Comparison of ENCODE assay signal across 15 cellular contexts in the genomic region with DNA sequence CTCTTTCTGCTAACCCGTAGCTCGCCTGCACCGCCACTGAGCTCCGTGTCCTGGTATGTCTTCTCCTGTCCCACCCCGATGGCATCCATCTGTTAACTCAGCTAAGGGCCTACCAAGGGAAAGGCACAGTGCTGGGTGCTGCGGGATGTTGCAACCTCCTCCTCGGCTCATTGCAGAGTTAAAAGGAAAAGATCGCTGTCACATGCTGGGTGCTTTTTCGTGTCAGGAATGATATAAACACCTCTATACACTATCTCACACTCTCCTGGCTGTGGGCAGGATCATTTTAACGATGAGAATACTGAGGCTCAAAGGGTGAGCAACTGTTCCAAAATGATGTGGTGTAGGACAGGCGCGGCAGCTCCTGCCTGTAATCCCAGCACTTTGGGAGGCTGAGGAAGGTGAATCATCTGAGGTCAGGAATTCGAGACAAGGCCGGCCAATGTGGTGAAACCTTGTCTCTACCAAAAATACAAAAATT. TPM values are rescaled to one million over a fixed set of nuclear protein-coding genes. Genes with fewer than 3 reads are reported as not detected.
DNase-seq lines count a peak whose midpoint lies in the region; ATAC-seq and TF ChIP-seq lines count a peak whose summit lies in the region.
"Had no signal": no experiment of that assay in that cellular context is flagged by ENCODE, and none has a peak within 500 bp of the region (broad histone marks: within the 10 kb centered on the region; RNA-seq: fewer than 3 reads in every experiment).

No MANE protein-coding gene starts in this region.

- H3K9me3 ChIP-seq in ascending aorta, result no peaks in the 10 kb centered on the region
- no peaks in the 10 kb centered on the region for H3K9me3 ChIP-seq in spleen
- H3K9me3 ChIP-seq: neutrophil, SK-N-SH had no signal

- H3K4me1 ChIP-seq in ascending aorta (peaks cover 23 to 42% of the 10 kb centered on the region in 2 donors), spleen (peaks cover 8 to 89% (median 47%) of the 10 kb centered on the region in 6 donors)

- peak overlapping the region; percentile 86 for H3K27ac Mint-ChIP-seq in HFFc6
- H3K27ac Mint-ChIP-seq: activated B cell treated with CpG ODN at 0.5 μM for 24 hours had no signal

- H3K27me3 Mint-ChIP-seq in HFFc6 (ENCODE audit: insufficient read depth), result no peaks in the 10 kb centered on the region; the same call in 1 of the 2 replicates
- H3K27me3 Mint-ChIP-seq: activated B cell treated with CpG ODN at 0.5 μM for 24 hours; CD4-positive, alpha-beta T cell had no signal

- 73 to 90% (median 81%) methylated on average over 14 of the region's 14 CpGs for WGBS in spleen, 5 donors

- H3K4me3 ChIP-seq in ascending aorta (peak overlapping the region in 1 of 2 donors; percentile 26), fibroblast of villous mesenchyme (ENCODE audit: low read depth, low read length) (no peak overlapping the region), spleen (peak overlapping the region in 1 of 8 donors; percentile 13)

- no peak for ATAC-seq in HG02763 (IDR thresholded peaks at IDR 0.05; ENCODE audit: unreplicated experiment)

- H3K27me3 ChIP-seq in ascending aorta (no peaks in the 10 kb centered on the region), spleen (replicated peaks in 1 of 7) (no peaks in the 10 kb centered on the region)
- H3K27me3 ChIP-seq: neutrophil had no signal

- H3K4me1 Mint-ChIP-seq in HFFc6 (ENCODE audit: low read depth), result peaks cover 60% of the 10 kb centered on the region

- DNase-seq in HFFc6, result peak; percentile 81
- no peak for DNase-seq in ascending aorta (ENCODE audit: low spot score in 2 of 2)
- DNase-seq in fibroblast of villous mesenchyme (ENCODE audit: low read depth), result peak; percentile 91
- no peak for DNase-seq in spleen
- DNase-seq in foreskin melanocyte, result no peak
- no peak for DNase-seq in MV-4-11 (lab: John Stamatoyannopoulos, UW)
- no peak for DNase-seq in KBM-7
- DNase-seq: activated B cell treated with CpG ODN at 0.5 μM for 24 hours; CD4-positive, alpha-beta T cell; NCI-H1417 treated with DMSO at 0.1 percent for 48 hours; NCI-H774; SK-N-SH had no signal

- no peak for TF ChIP-seq CTCF in HFFc6 (IDR thresholded peaks at IDR 0.05)
- no peak for TF ChIP-seq CTCF in ascending aorta (IDR thresholded peaks at IDR 0.05)
- TF ChIP-seq CTCF in fibroblast of villous mesenchyme (IDR thresholded peaks at IDR 0.05; ENCODE audit: insufficient read depth, low read depth, low read length), result no peak
- TF ChIP-seq CTCF in spleen (IDR thresholded peaks at IDR 0.05 in 8 of 11, conservative IDR thresholded peaks at IDR 0.05 in 3 of 11), result no peak

- in situ Hi-C loops in KBM-7 (cut with MboI; ENCODE audit: low pct_unique_long_range_greater_than_20kb, low sequenced_read_pairs), result no loop called here

- H3K4me3 Mint-ChIP-seq in HFFc6, result peak overlapping the region; percentile 44
- H3K4me3 Mint-ChIP-seq: activated B cell treated with CpG ODN at 0.5 μM for 24 hours; activated T-helper 1 cell treated with anti-CD3 and anti-CD28 coated beads, Interleukin-12 subunit alpha, Interleukin-12 subunit beta, Interleukin-2, Interleukin-4 antibody, amounts not matched to agents 30 ng/mL and 10 ng/mL and 1 ng/mL, durations not matched to agents 14 hours and 24 hours and 36 hours; CD4-positive, alpha-beta T cell had no signal

- H3K9me3 Mint-ChIP-seq in HFFc6, result no peaks in the 10 kb centered on the region
- H3K9me3 Mint-ChIP-seq: activated B cell treated with CpG ODN at 0.5 μM for 24 hours; activated T-helper 1 cell treated with anti-CD3 and anti-CD28 coated beads, Interleukin-12 subunit alpha, Interleukin-12 subunit beta, Interleukin-2, Interleukin-4 antibody, amounts not matched to agents 30 ng/mL and 10 ng/mL and 1 ng/mL, durations not matched to agents 14 hours and 24 hours and 36 hours; CD4-positive, alpha-beta T cell had no signal

- peaks cover 25% of the 10 kb centered on the region for H3K36me3 Mint-ChIP-seq in HFFc6 (ENCODE audit: low read depth)

- no peak for TF ChIP-seq POLR2A in spleen (IDR thresholded peaks at IDR 0.05)

- intact Hi-C loops in ascending aorta (cut with DNase I), result loop anchor here (1.0 to 2.0 kb wide), 2 partner anchors 149 to 170 kb away; no protein-coding TSS in a partner anchor
- intact Hi-C loops in spleen (cut with DNase I; ENCODE audit: low total_unique reads), result loop anchor here (5.0 kb wide), 1 partner anchor 169 kb away; no protein-coding TSS in a partner anchor

- H3K27ac ChIP-seq in ascending aorta, result peak overlapping the region; percentile 96 to 97
- H3K27ac ChIP-seq in spleen, result peak overlapping the region; percentile 23 to 78 (median 64)

- peaks cover 30 to 42% of the 10 kb centered on the region in 2 donors for H3K36me3 ChIP-seq in ascending aorta
- H3K36me3 ChIP-seq in spleen, result peaks cover 0 to 81% (median 49%) of the 10 kb centered on the region in 6 donors

RNA-seq across cellular contexts. Expression of a gene that starts 10.1 kb away (rescaled TPM):
- total RNA-seq in HFFc6 (2021; fragmentation: NEBNext Ultra II Directional; extraction: Animal tissue kit (Norgen Biotek cat#: 25700)), result 100 to 1,000 TPM in 2 of 6 experiments, 10 to 100 TPM in 4; 90.3 to 109 (median 96.1) TPM
- 16.2 TPM for total RNA-seq in ascending aorta
- 14.7 and 18.4 TPM in 2 replicates for total RNA-seq in fibroblast of villous mesenchyme
- 10 to 100 TPM; 52.6 to 87.1 (median 64.6) TPM for total RNA-seq in spleen
- polyA plus RNA-seq in spleen, result 100 to 1,000 TPM in 1 of 3 donors, 10 to 100 TPM in 2; 70.5 to 105 (median 90.1) TPM

RNA-seq across cellular contexts. Expression of a gene that starts 35.5 kb away (rescaled TPM):
- 1 to 10 TPM; 2.8 to 4.7 (median 4.2) TPM for total RNA-seq in HFFc6 (2021; fragmentation: NEBNext Ultra II Directional; extraction: Animal tissue kit (Norgen Biotek cat#: 25700))
- total RNA-seq in ascending aorta, result 25.9 TPM
- total RNA-seq in fibroblast of villous mesenchyme, result 9.7 and 10.4 TPM in 2 replicates
- total RNA-seq in spleen, result 10 to 100 TPM; 19.4 to 42.0 (median 27.0) TPM
- polyA plus RNA-seq in spleen, result 1 to 10 TPM; 1.1 to 3.0 (median 1.5) TPM

RNA-seq across cellular contexts. Expression of a gene that starts 57.6 kb away (rescaled TPM):
- total RNA-seq in HFFc6 (2021; fragmentation: NEBNext Ultra II Directional; extraction: Animal tissue kit (Norgen Biotek cat#: 25700)), result 100 to 1,000 TPM; 163 to 177 (median 172) TPM
- total RNA-seq in ascending aorta (212 TPM), fibroblast of villous mesenchyme (224 and 265 TPM in 2 replicates), spleen (100 to 1,000 TPM; 194 to 428 (median 215) TPM)
- polyA plus RNA-seq in spleen, result 100 to 1,000 TPM; 212 to 282 (median 240) TPM

Comparison
In these comparisons a context has a peak if more than half of its experiments do, and no peak if none do; other contexts are left out.
1. DNase-seq: peak in HFFc6 (single experiment) and fibroblast of villous mesenchyme (single experiment); none in ascending aorta (0 of 2), spleen (single experiment), foreskin melanocyte (single experiment), MV-4-11 (single experiment) and KBM-7 (single experiment).